ENCODE assay signal across 16 cellular contexts in the genomic region with DNA sequence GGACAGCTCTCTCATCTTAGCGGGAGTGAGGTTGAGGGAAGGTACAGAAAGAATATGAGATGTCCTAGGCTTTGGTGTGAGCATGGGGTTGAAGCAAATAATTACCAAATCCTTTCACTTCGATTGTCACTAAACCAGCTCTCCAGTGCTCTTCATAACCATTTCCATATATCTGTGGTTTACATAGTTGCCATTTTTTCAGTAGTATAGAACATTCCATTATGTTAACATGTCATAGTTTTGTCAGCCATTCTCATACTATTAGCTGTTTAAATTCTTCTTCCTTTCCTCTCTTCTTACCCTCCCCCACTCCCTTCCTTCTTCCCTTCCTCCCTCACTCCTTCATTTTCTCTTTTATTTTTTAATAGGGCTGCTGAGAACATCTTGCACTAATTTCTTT.
DNase-seq lines count a peak whose midpoint lies in the region; ATAC-seq, FAIRE-seq and TF ChIP-seq lines count a peak whose summit lies in the region.
"Had no signal": no experiment of that assay in that cellular context is flagged by ENCODE, and none has a peak within 500 bp of the region (broad histone marks: within the 10 kb centered on the region; RNA-seq: fewer than 3 reads in every experiment).

No MANE protein-coding gene starts in this region.

- ATAC-seq in HepG2 (no peak), right lobe of liver (no peak), Right ventricle myocardium inferior (no peak)
- ATAC-seq: HCT116 had no signal

- H3K79me2 ChIP-seq in HepG2 (ENCODE audit: insufficient read depth, low read length): no peaks in the 10 kb centered on the region

- FAIRE-seq in HepG2 (lab: Jason Lieb, UNC): no peak
- FAIRE-seq: GM18507 had no signal

- in situ Hi-C loops in HepG2 (cut with HindIII; ENCODE audit: extremely low pct_ligation_motif_present, low pct_unique_long_range_greater_than_20kb) (no loop called here), GM13977 (cut with MboI; ENCODE audit: low pct_unique_long_range_greater_than_20kb, low sequenced_read_pairs, unreplicated experiment) (no loop called here)

- TF ChIP-seq CTCF in HepG2 (CRISPR knock-in tag; IDR thresholded peaks at IDR 0.05) (no peak), right lobe of liver (IDR thresholded peaks at IDR 0.05) (no peak), cardiac fibroblast (IDR thresholded peaks at IDR 0.05; ENCODE audit: low read depth, low read length) (no peak), GM13977 (IDR thresholded peaks at IDR 0.05; ENCODE audit: extremely low read depth, insufficient read depth, missing control alignments) (no peak), lower leg skin (IDR thresholded peaks at IDR 0.05) (no peak)

- H2AFZ ChIP-seq in HepG2 (ENCODE audit: low read length): no peak overlapping the region
- H2AFZ ChIP-seq: PC-9 had no signal

- no peak for TF ChIP-seq EP300 in HepG2 (IDR thresholded peaks at IDR 0.05; ENCODE audit: low read depth in 2 of 2, low read length in 2 of 2)
- TF ChIP-seq EP300 in HepG2 (CRISPR knock-in tag; IDR thresholded peaks at IDR 0.05; ENCODE audit: borderline replicate concordance): no peak

- no TSS peak for BruUV-seq in HepG2 (replicated peaks; lab: Mats Ljungman, UMichigan)

- POLR2A ChIA-PET in HepG2 (lab: Yijun Ruan, JAX): no interaction called here

- CTCF ChIA-PET in HepG2 (lab: Yijun Ruan, JAX; ENCODE audit: low intra/inter-chr PET ratio, low total read pairs): no interaction called here

- WGBS in HepG2 (ENCODE audit: low lambda C conversion rate): 85% methylated on average over 2 of the region's 2 CpGs
- 77% methylated on average over 2 of the region's 2 CpGs for WGBS in right lobe of liver (ENCODE audit: insufficient coverage, low coverage, low lambda C conversion rate, missing lambda C conversion rate)
- 80 to 91% methylated on average over 2 of the region's 2 CpGs for WGBS in lower leg skin, 2 donors

- intact Hi-C loops in HepG2 (cut with micrococcal nuclease; ENCODE audit: unreplicated experiment): no loop called here
- intact Hi-C loops in right lobe of liver (cut with DNase I): no loop called here
- intact Hi-C loops in Right ventricle myocardium inferior (cut with DNase I): no loop called here
- intact Hi-C loops in lower leg skin (cut with DNase I; ENCODE audit: low total_unique reads): no loop called here

- H3K4me2 ChIP-seq in HepG2 (ENCODE audit: low read depth, low read length): no peak overlapping the region
- H3K4me2 ChIP-seq: PC-9 had no signal

- H3K36me3 ChIP-seq in HepG2 (replicated peaks in 1 of 2; ENCODE audit: control insufficient read depth in 1 of 2, insufficient read depth in 2 of 2, low read length in 2 of 2) (no peaks in the 10 kb centered on the region), right lobe of liver (no peaks in the 10 kb centered on the region)

- no peaks in the 10 kb centered on the region for H3K4me1 ChIP-seq in HepG2 (ENCODE audit: insufficient read depth, low read length)
- H3K4me1 ChIP-seq in right lobe of liver: no peaks in the 10 kb centered on the region

- H3K9me3 ChIP-seq in HepG2 (ENCODE audit: low read length): no peaks in the 10 kb centered on the region
- H3K9me3 ChIP-seq in right lobe of liver: no peaks in the 10 kb centered on the region

- TF ChIP-seq POLR2A in HepG2 (IDR thresholded peaks at IDR 0.05; ENCODE audit: insufficient read depth in 1 of 2, low read depth in 2 of 2, low read length in 2 of 2): no peak
- TF ChIP-seq POLR2A in right lobe of liver (IDR thresholded peaks at IDR 0.05): no peak
- TF ChIP-seq POLR2A in lower leg skin (IDR thresholded peaks at IDR 0.05): no peak

- no peak for TF ChIP-seq RAD21 in HepG2 (CRISPR knock-in tag; IDR thresholded peaks at IDR 0.05)

- H3K4me3 ChIP-seq in HepG2 (replicated peaks in 1 of 3; ENCODE audit: insufficient read depth in 1 of 3, low read depth in 2 of 3, low read length in 3 of 3): no peak overlapping the region
- H3K4me3 ChIP-seq in right lobe of liver: no peak overlapping the region
- H3K4me3 ChIP-seq in cardiac fibroblast (replicated peaks in 1 of 2; ENCODE audit: low read depth in 2 of 2, low read length in 2 of 2): no peak overlapping the region
- no peak overlapping the region for H3K4me3 ChIP-seq in lower leg skin (ENCODE audit: low read depth, poor library complexity, severe bottlenecking)
- H3K4me3 ChIP-seq: PC-9, SK-N-MC had no signal

- H3K9ac ChIP-seq in HepG2 (ENCODE audit: insufficient read depth, low read depth, low read length): no peak overlapping the region

- no peak for DNase-seq in HepG2 (ENCODE audit: low spot score)
- no peak for DNase-seq in right lobe of liver
- DNase-seq in cardiac fibroblast (ENCODE audit: low read depth in 2 of 2): peak; percentile 38 to 59
- DNase-seq in hepatic stellate cell (ENCODE audit: low spot score): peak; percentile 7
- no peak for DNase-seq in GM13977 (ENCODE audit: low spot score)
- no peak for DNase-seq in Right ventricle myocardium inferior (ENCODE audit: missing footprints)
- no peak for DNase-seq in DMS 273 treated with DMSO at 0.1 percent for 48 hours (lab: John Stamatoyannopoulos, UW)
- no peak for DNase-seq in lower leg skin (ENCODE audit: low spot score in 2 of 2)
- DNase-seq: C1 segment of cervical spinal cord, NCI-H146, NCI-H2107, PC-9 had no signal

- H3K27ac ChIP-seq in HepG2 (ENCODE audit: extremely low read length, insufficient read depth, low read length) (no peak overlapping the region), right lobe of liver (no peak overlapping the region)
- H3K27ac ChIP-seq: 22Rv1, PC-9, SK-N-MC had no signal

- no peaks in the 10 kb centered on the region for H4K20me1 ChIP-seq in HepG2 (ENCODE audit: insufficient read depth, low read length)

- H3K27me3 ChIP-seq in HepG2 (ENCODE audit: control insufficient read depth in 1 of 2, insufficient read depth in 2 of 2, low read length in 2 of 2) (no peaks in the 10 kb centered on the region), right lobe of liver (no peaks in the 10 kb centered on the region)

TF ChIP-seq in HepG2, 621 proteins besides CTCF, POLR2A, EP300 and RAD21:
- TF ChIP-seq HNRNPK (IDR thresholded peaks at IDR 0.05; ENCODE audit: low read depth, low read length, poor library complexity, severe bottlenecking): peak; percentile 64
- no peak for TF ChIP-seq ZNF367 (CRISPR knock-in tag; IDR thresholded peaks at IDR 0.05; ENCODE audit: borderline replicate concordance)

Comparison
In these comparisons a context has a peak if more than half of its experiments do, and no peak if none do; other contexts are left out.
1. DNase-seq: peak in cardiac fibroblast (2 of 2) and hepatic stellate cell (single experiment); none in HepG2 (single experiment), right lobe of liver (0 of 3), GM13977 (single experiment), Right ventricle myocardium inferior (single experiment), DMS 273 treated with DMSO at 0.1 percent for 48 hours (single experiment) and lower leg skin (0 of 2).